Comparison of ENCODE assay signal across 15 cellular contexts in genomic region chr3:122786067-122786466, GRCh38. TPM values are rescaled to one million over a fixed set of nuclear protein-coding genes. Genes with fewer than 3 reads are reported as not detected.
DNase-seq lines count a peak whose midpoint lies in the region; ATAC-seq lines count a peak whose summit lies in the region.
"Had no signal": no experiment of that assay in that cellular context is flagged by ENCODE, and none has a peak within 500 bp of the region (broad histone marks: within the 10 kb centered on the region; RNA-seq: fewer than 3 reads in every experiment).

No MANE protein-coding gene starts in this region.

- H3K27me3 ChIP-seq in MG63 = no peaks in the 10 kb centered on the region
- H3K27me3 ChIP-seq: esophagus muscularis mucosa, testis had no signal

- peaks cover 4% of the 10 kb centered on the region for H3K36me3 Mint-ChIP-seq in activated CD4-positive, alpha-beta T cell treated with anti-CD3 and anti-CD28 coated beads for 36 hours (ENCODE audit: low read depth)

- CTCF ChIA-PET in activated CD4-positive, alpha-beta T cell treated with anti-CD3 and anti-CD28 coated beads for 36 hours (lab: Charles Lee) = interaction anchor here (0.6 to 1.3 kb wide), 5 partner anchors 10 to 1215 kb away, joined by 3 to 7 read pairs (median 3); no protein-coding TSS in a partner anchor

- no peak overlapping the region for H3K27ac Mint-ChIP-seq in activated CD4-positive, alpha-beta T cell treated with anti-CD3 and anti-CD28 coated beads for 36 hours

- H3K4me1 Mint-ChIP-seq in activated CD4-positive, alpha-beta T cell treated with anti-CD3 and anti-CD28 coated beads for 36 hours = peaks cover 17% of the 10 kb centered on the region

- H3K4me3 ChIP-seq in MG63 (no peak overlapping the region), skeletal muscle cell (ENCODE audit: low read depth, low read length) (no peak overlapping the region)
- H3K4me3 ChIP-seq: esophagus muscularis mucosa, testis had no signal

- no peaks in the 10 kb centered on the region for H3K9me3 ChIP-seq in MG63
- H3K9me3 ChIP-seq: esophagus muscularis mucosa, testis had no signal

- POLR2A ChIA-PET in activated CD4-positive, alpha-beta T cell treated with anti-CD3 and anti-CD28 coated beads for 36 hours (lab: Charles Lee) = interaction anchor here (0.6 kb wide), 1 partner anchor 10 kb away, joined by 4 read pairs; no protein-coding TSS in a partner anchor

- H3K27me3 Mint-ChIP-seq in activated CD4-positive, alpha-beta T cell treated with anti-CD3 and anti-CD28 coated beads for 36 hours = no peaks in the 10 kb centered on the region

- H3K4me3 Mint-ChIP-seq in activated CD4-positive, alpha-beta T cell treated with anti-CD3 and anti-CD28 coated beads for 36 hours = no peak overlapping the region

- H3K36me3 ChIP-seq in MG63 = no peaks in the 10 kb centered on the region
- H3K36me3 ChIP-seq: esophagus muscularis mucosa had no signal

- H3K27ac ChIP-seq in epithelial cell of prostate = peak overlapping the region; percentile 53
- H3K27ac ChIP-seq: esophagus muscularis mucosa, testis had no signal

- ATAC-seq in activated CD4-positive, alpha-beta T cell treated with anti-CD3 and anti-CD28 coated beads for 36 hours = peak; percentile 81
- ATAC-seq: left ventricle myocardium superior had no signal

- intact Hi-C loops in activated CD4-positive, alpha-beta T cell treated with anti-CD3 and anti-CD28 coated beads for 36 hours (cut with DNase I, micrococcal nuclease) = no loop called here

- no peaks in the 10 kb centered on the region for H3K9me3 Mint-ChIP-seq in activated CD4-positive, alpha-beta T cell treated with anti-CD3 and anti-CD28 coated beads for 36 hours (ENCODE audit: low read depth)

- DNase-seq in activated CD4-positive, alpha-beta T cell treated with anti-CD3 and anti-CD28 coated beads for 36 hours = peak; percentile 25
- DNase-seq in activated CD4-positive, alpha-beta T cell treated with anti-CD3 and anti-CD28 coated beads for 1 hour = no peak
- DNase-seq in MG63 = peak; percentile 10
- DNase-seq in epithelial cell of prostate (ENCODE audit: low read depth, low spot score) = no peak
- DNase-seq in skeletal muscle cell (ENCODE audit: low read depth) = peak; percentile 14
- DNase-seq in NCI-H345 treated with DMSO at 0.1 percent for 48 hours (lab: John Stamatoyannopoulos, UW; ENCODE audit: unreplicated experiment) = no peak
- no peak for DNase-seq in KBM-7
- DNase-seq in DMS114 treated with DMSO at 0.1 percent for 48 hours (lab: John Stamatoyannopoulos, UW; ENCODE audit: unreplicated experiment) = no peak
- DNase-seq: 8988T; activated CD8-positive, alpha-beta memory T cell treated with anti-CD3 and anti-CD28 coated beads for 24 hours; left ventricle myocardium superior; NCI-H82; occipital lobe; testis had no signal

- in situ Hi-C loops in KBM-7 (cut with MboI; ENCODE audit: low pct_unique_long_range_greater_than_20kb, low sequenced_read_pairs) = no loop called here

RNA-seq across cellular contexts. Expression of gene HSPBAP1, which starts 7.6 kb away (rescaled TPM):
- total RNA-seq in activated CD4-positive, alpha-beta T cell treated with anti-CD3 and anti-CD28 coated beads for 36 hours = 1 to 10 TPM; 3.9 to 4.4 TPM
- total RNA-seq in MG63 (2014; rRNA removed; shearing (Covaris generic); ENCODE audit: low replicate concordance) = 1.4 and 10.3 TPM in 2 replicates

RNA-seq across cellular contexts. Expression of gene SLC49A4, which starts 8.8 kb away (rescaled TPM):
- total RNA-seq in activated CD4-positive, alpha-beta T cell treated with anti-CD3 and anti-CD28 coated beads for 36 hours = 1 to 10 TPM; 1.4 to 2.2 TPM
- 9.9 and 10.2 TPM in 2 replicates for total RNA-seq in MG63 (2014; rRNA removed; shearing (Covaris generic); ENCODE audit: low replicate concordance)

Comparison
In these comparisons a context has a peak if more than half of its experiments do, and no peak if none do; other contexts are left out.
1. DNase-seq: peak in activated CD4-positive, alpha-beta T cell treated with anti-CD3 and anti-CD28 coated beads for 36 hours (single experiment), MG63 (single experiment) and skeletal muscle cell (single experiment); none in activated CD4-positive, alpha-beta T cell treated with anti-CD3 and anti-CD28 coated beads for 1 hour (single experiment), epithelial cell of prostate (single experiment), NCI-H345 treated with DMSO at 0.1 percent for 48 hours (single experiment), KBM-7 (single experiment) and DMS114 treated with DMSO at 0.1 percent for 48 hours (single experiment).